10 cellular contexts compared by ENCODE assay signal in genomic region chr3:69199942-69200341, GRCh38.
DNase-seq lines count a peak whose midpoint lies in the region; ATAC-seq, FAIRE-seq and TF ChIP-seq lines count a peak whose summit lies in the region.
"Had no signal": no experiment of that assay in that cellular context is flagged by ENCODE, and none has a peak within 500 bp of the region (broad histone marks: within the 10 kb centered on the region; RNA-seq: fewer than 3 reads in every experiment).

No MANE protein-coding gene starts in this region.

- no peaks in the 10 kb centered on the region for H4K20me1 ChIP-seq in astrocyte (ENCODE audit: insufficient read depth, low read length)

- H3K9me3 Mint-ChIP-seq in activated CD4-positive, alpha-beta T cell treated with anti-CD3 and anti-CD28 coated beads, Interleukin-2, amount 10 ng/mL, durations not matched to agents 7 days and 5 days = no peaks in the 10 kb centered on the region
- H3K9me3 Mint-ChIP-seq in astrocyte (ENCODE audit: unreplicated experiment) = no peaks in the 10 kb centered on the region

- peaks cover 26% of the 10 kb centered on the region for H3K36me3 Mint-ChIP-seq in activated CD4-positive, alpha-beta T cell treated with anti-CD3 and anti-CD28 coated beads, Interleukin-2, amount 10 ng/mL, durations not matched to agents 7 days and 5 days (ENCODE audit: low read depth)
- peaks cover 5% of the 10 kb centered on the region for H3K36me3 Mint-ChIP-seq in astrocyte (ENCODE audit: low read depth, unreplicated experiment)

- H3K4me3 Mint-ChIP-seq in activated CD4-positive, alpha-beta T cell treated with anti-CD3 and anti-CD28 coated beads, Interleukin-2, amount 10 ng/mL, durations not matched to agents 7 days and 5 days = peak overlapping the region; percentile 84
- H3K4me3 Mint-ChIP-seq in astrocyte (ENCODE audit: unreplicated experiment) = peak overlapping the region; percentile 69

- no peak overlapping the region for H3K27ac ChIP-seq in astrocyte (ENCODE audit: low read depth, low read length)
- H3K27ac ChIP-seq in liver (ENCODE audit: low read depth in 1 of 2, low read length in 2 of 2) = peak overlapping the region; percentile 88 to 96
- peak overlapping the region; percentile 1 for H3K27ac ChIP-seq in temporal lobe (ENCODE audit: low read depth, low read length)
- H3K27ac ChIP-seq in A673 (ENCODE audit: low read depth, low read length, poor library complexity, severe bottlenecking) = no peak overlapping the region

- H3K4me1 Mint-ChIP-seq in activated CD4-positive, alpha-beta T cell treated with anti-CD3 and anti-CD28 coated beads, Interleukin-2, amount 10 ng/mL, durations not matched to agents 7 days and 5 days = peaks cover 60% of the 10 kb centered on the region
- H3K4me1 Mint-ChIP-seq in astrocyte (ENCODE audit: low read depth, unreplicated experiment) = peaks cover 27% of the 10 kb centered on the region

- H3K4me3 ChIP-seq in astrocyte (ENCODE audit: insufficient read depth, low read depth, low read length) (peak overlapping the region; percentile 25), liver (ENCODE audit: low read depth in 1 of 3, low read length in 3 of 3) (peak overlapping the region; percentile 78 to 84 (median 78)), A673 (ENCODE audit: low read depth, low read length, poor library complexity, severe bottlenecking) (no peak overlapping the region)

- ATAC-seq in GM19328 (IDR thresholded peaks at IDR 0.05; ENCODE audit: unreplicated experiment) = no peak

- H3K79me2 ChIP-seq in astrocyte (ENCODE audit: insufficient read depth, low read length) = no peaks in the 10 kb centered on the region

- peak overlapping the region; percentile 90 for H3K27ac Mint-ChIP-seq in activated CD4-positive, alpha-beta T cell treated with anti-CD3 and anti-CD28 coated beads, Interleukin-2, amount 10 ng/mL, durations not matched to agents 7 days and 5 days
- H3K27ac Mint-ChIP-seq in astrocyte (ENCODE audit: unreplicated experiment) = peak overlapping the region; percentile 93

- no peaks in the 10 kb centered on the region for H3K9me3 ChIP-seq in astrocyte (ENCODE audit: insufficient read depth, low read depth, low read length)
- H3K9me3 ChIP-seq in liver (ENCODE audit: control insufficient read depth in 4 of 4, low read length in 3 of 4) = no peaks in the 10 kb centered on the region
- H3K9me3 ChIP-seq in A673 (ENCODE audit: low read depth, low read length, poor library complexity, severe bottlenecking) = no peaks in the 10 kb centered on the region

- FAIRE-seq in astrocyte (lab: Jason Lieb, UNC) = no peak

- DNase-seq in activated CD4-positive, alpha-beta T cell treated with anti-CD3 and anti-CD28 coated beads, Interleukin-2, amount 10 ng/mL, durations not matched to agents 7 days and 5 days = peak; percentile 34
- DNase-seq in activated CD4-positive, alpha-beta T cell treated with anti-CD3 and anti-CD28 coated beads for 48 hours = no peak
- DNase-seq in astrocyte (ENCODE audit: low read depth) = no peak
- no peak for DNase-seq in NCI-H2227 treated with DMSO at 0.1 percent for 48 hours (lab: John Stamatoyannopoulos, UW)
- DNase-seq in A673 (ENCODE audit: low spot score) = no peak
- DNase-seq: activated gamma-delta T cell, NCI-H1048 had no signal

- no peak for TF ChIP-seq CTCF in astrocyte (IDR thresholded peaks at IDR 0.05; ENCODE audit: insufficient read depth, low read depth, low read length)
- TF ChIP-seq CTCF in liver (IDR thresholded peaks at IDR 0.05; ENCODE audit: low read depth, low read length, missing input control) = no peak
- no peak for TF ChIP-seq CTCF in A673 (conservative IDR thresholded peaks at IDR 0.05; ENCODE audit: low read depth, low read length)

- no peak for TF ChIP-seq RAD21 in liver (IDR thresholded peaks at IDR 0.05)

- intact Hi-C loops in A673 (cut with micrococcal nuclease; ENCODE audit: unreplicated experiment) = loop anchor here (1.0 kb wide), 1 partner anchor 41 kb away; no protein-coding TSS in a partner anchor

- peak overlapping the region; percentile 74 for H3K4me2 ChIP-seq in astrocyte (ENCODE audit: low read length)

- WGBS in liver = 19% methylated on average over 6 of the region's 6 CpGs

- H3K27me3 Mint-ChIP-seq in activated CD4-positive, alpha-beta T cell treated with anti-CD3 and anti-CD28 coated beads, Interleukin-2, amount 10 ng/mL, durations not matched to agents 7 days and 5 days = no peaks in the 10 kb centered on the region
- H3K27me3 Mint-ChIP-seq in astrocyte (ENCODE audit: low read depth, unreplicated experiment) = no peaks in the 10 kb centered on the region

- H3K9ac ChIP-seq in astrocyte (ENCODE audit: low read length) (no peak overlapping the region), liver (ENCODE audit: low read depth in 1 of 2, low read length in 2 of 2) (peak overlapping the region; percentile 50 to 95)

- H3K27me3 ChIP-seq in astrocyte (ENCODE audit: insufficient read depth, low read length) = peaks cover 4% of the 10 kb centered on the region
- H3K27me3 ChIP-seq in liver (ENCODE audit: control insufficient read depth in 4 of 4, insufficient read depth in 4 of 4, low read length in 3 of 4) = no peaks in the 10 kb centered on the region
- H3K27me3 ChIP-seq in A673 (replicated peaks; ENCODE audit: insufficient read depth, low read depth, low read length, poor library complexity) = no peaks in the 10 kb centered on the region

- H3K4me1 ChIP-seq in astrocyte (ENCODE audit: insufficient read depth, low read length) (no peaks in the 10 kb centered on the region), liver (ENCODE audit: control insufficient read depth in 4 of 4, insufficient read depth in 4 of 4, low read length in 3 of 4) (peaks cover 0 to 11% (median 5%) of the 10 kb centered on the region in 4 donors), A673 (ENCODE audit: insufficient read depth, low read length, poor library complexity, severe bottlenecking) (no peaks in the 10 kb centered on the region)

- H2AFZ ChIP-seq in astrocyte (ENCODE audit: low read depth, low read length) = no peak overlapping the region

- CTCF ChIA-PET in activated CD4-positive, alpha-beta T cell treated with anti-CD3 and anti-CD28 coated beads, Interleukin-2, amount 10 ng/mL, durations not matched to agents 7 days and 5 days (lab: Charles Lee) = interaction anchor here (1.0 to 1.9 kb wide), 10 partner anchors 9 to 107 kb away, joined by 3 to 6 read pairs (median 4); no protein-coding TSS in a partner anchor
- CTCF ChIA-PET in A673 (lab: Charles Lee) = no interaction called here

- no TSS peak for BruUV-seq in A673 (replicated peaks; lab: Mats Ljungman, UMichigan)

- POLR2A ChIA-PET in activated CD4-positive, alpha-beta T cell treated with anti-CD3 and anti-CD28 coated beads, Interleukin-2, amount 10 ng/mL, durations not matched to agents 7 days and 5 days (lab: Charles Lee) = no interaction called here
- POLR2A ChIA-PET in A673 (lab: Charles Lee; ENCODE audit: low non-redundant PET) = no interaction called here

- H3K36me3 ChIP-seq in astrocyte (ENCODE audit: insufficient read depth, low read length) (no peaks in the 10 kb centered on the region), liver (ENCODE audit: control insufficient read depth in 4 of 4, insufficient read depth in 3 of 4, low read depth in 1 of 4, low read length in 3 of 4) (peaks cover 4 to 23% (median 20%) of the 10 kb centered on the region in 4 donors), A673 (ENCODE audit: insufficient read depth, low read length, poor library complexity, severe bottlenecking) (no peaks in the 10 kb centered on the region)

TF ChIP-seq in liver, 16 proteins besides CTCF, POLR2A, EP300 and RAD21 (continues in another document):
- TF ChIP-seq JUND (IDR thresholded peaks at IDR 0.05) (no peak), FOXA2 (IDR thresholded peaks at IDR 0.05) (no peak), HNF4G (IDR thresholded peaks at IDR 0.05) (no peak), NR2F2 (IDR thresholded peaks at IDR 0.05) (no peak), MAX (IDR thresholded peaks at IDR 0.05) (no peak), RXRA (IDR thresholded peaks at IDR 0.05) (no peak), ATF3 (IDR thresholded peaks at IDR 0.05) (no peak), GABPA (IDR thresholded peaks at IDR 0.05 in 1 of 2, conservative IDR thresholded peaks at IDR 0.05 in 1 of 2) (no peak), EGR1 (IDR thresholded peaks at IDR 0.05; ENCODE audit: low read depth in 2 of 2) (no peak), SP1 (IDR thresholded peaks at IDR 0.05) (no peak), TAF1 (conservative IDR thresholded peaks at IDR 0.05) (no peak), FOXA1 (IDR thresholded peaks at IDR 0.05) (no peak)
- TF ChIP-seq, protein P1, sequence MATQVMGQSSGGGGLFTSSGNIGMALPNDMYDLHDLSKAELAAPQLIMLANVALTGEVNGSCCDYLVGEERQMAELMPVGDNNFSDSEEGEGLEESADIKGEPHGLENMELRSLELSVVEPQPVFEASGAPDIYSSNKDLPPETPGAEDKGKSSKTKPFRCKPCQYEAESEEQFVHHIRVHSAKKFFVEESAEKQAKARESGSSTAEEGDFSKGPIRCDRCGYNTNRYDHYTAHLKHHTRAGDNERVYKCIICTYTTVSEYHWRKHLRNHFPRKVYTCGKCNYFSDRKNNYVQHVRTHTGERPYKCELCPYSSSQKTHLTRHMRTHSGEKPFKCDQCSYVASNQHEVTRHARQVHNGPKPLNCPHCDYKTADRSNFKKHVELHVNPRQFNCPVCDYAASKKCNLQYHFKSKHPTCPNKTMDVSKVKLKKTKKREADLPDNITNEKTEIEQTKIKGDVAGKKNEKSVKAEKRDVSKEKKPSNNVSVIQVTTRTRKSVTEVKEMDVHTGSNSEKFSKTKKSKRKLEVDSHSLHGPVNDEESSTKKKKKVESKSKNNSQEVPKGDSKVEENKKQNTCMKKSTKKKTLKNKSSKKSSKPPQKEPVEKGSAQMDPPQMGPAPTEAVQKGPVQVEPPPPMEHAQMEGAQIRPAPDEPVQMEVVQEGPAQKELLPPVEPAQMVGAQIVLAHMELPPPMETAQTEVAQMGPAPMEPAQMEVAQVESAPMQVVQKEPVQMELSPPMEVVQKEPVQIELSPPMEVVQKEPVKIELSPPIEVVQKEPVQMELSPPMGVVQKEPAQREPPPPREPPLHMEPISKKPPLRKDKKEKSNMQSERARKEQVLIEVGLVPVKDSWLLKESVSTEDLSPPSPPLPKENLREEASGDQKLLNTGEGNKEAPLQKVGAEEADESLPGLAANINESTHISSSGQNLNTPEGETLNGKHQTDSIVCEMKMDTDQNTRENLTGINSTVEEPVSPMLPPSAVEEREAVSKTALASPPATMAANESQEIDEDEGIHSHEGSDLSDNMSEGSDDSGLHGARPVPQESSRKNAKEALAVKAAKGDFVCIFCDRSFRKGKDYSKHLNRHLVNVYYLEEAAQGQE (IDR thresholded peaks at IDR 0.05) = no peak

Comparison
In these comparisons a context has a peak if more than half of its experiments do, and no peak if none do; other contexts are left out.
1. H3K27ac ChIP-seq: peak in liver (2 of 2) and temporal lobe (single experiment); none in astrocyte (single experiment) and A673 (single experiment).